In genomic region chr13:49669735-49670309, GRCh38 we compare ENCODE assay signal across 8 cellular contexts. TPM values are rescaled to one million over a fixed set of nuclear protein-coding genes. Genes with fewer than 3 reads are reported as not detected.
A peak's percentile ranks its signal among the peaks of the same experiment; 100 is the strongest.
DNase-seq lines count a peak whose midpoint lies in the region; ATAC-seq and TF ChIP-seq lines count a peak whose summit lies in the region.

No MANE protein-coding gene starts in this region.

- no peak overlapping the region for H3K4me3 ChIP-seq in CD8-positive, alpha-beta T cell (ENCODE audit: low read depth, low read length)

- peaks cover 22% of the 10 kb centered on the region for H3K36me3 Mint-ChIP-seq in CD8-positive, alpha-beta T cell

- H3K27ac ChIP-seq in CD8-positive, alpha-beta T cell (ENCODE audit: low read depth, low read length) = no peak overlapping the region

- H3K4me1 Mint-ChIP-seq in CD8-positive, alpha-beta T cell (ENCODE audit: low read depth) = no peaks in the 10 kb centered on the region

- H3K36me3 ChIP-seq in CD8-positive, alpha-beta T cell (ENCODE audit: insufficient read depth, low read length) = peaks cover 8% of the 10 kb centered on the region

- peak in 3 of 7 experiments; percentile 15 to 28 (median 16) for DNase-seq in CD8-positive, alpha-beta T cell
- DNase-seq in NCI-H1694 treated with DMSO at 0.1 percent for 48 hours (lab: John Stamatoyannopoulos, UW) (peak; percentile 48), fibroblast of the conjunctiva (ENCODE audit: low read depth) (peak; percentile 61), occipital lobe (lab: John Stamatoyannopoulos, UW) (peak; percentile 24), T-helper 9 cell (no peak)
- DNase-seq in activated CD4-positive, alpha-beta T cell treated with anti-CD3 and anti-CD28 coated beads for 4 hours = peak; percentile 8 to 17

- H3K27me3 Mint-ChIP-seq in CD8-positive, alpha-beta T cell (ENCODE audit: low read depth) = no peaks in the 10 kb centered on the region

- peak; percentile 52 for ATAC-seq in CD8-positive, alpha-beta T cell
- peak; percentile 57 for ATAC-seq in GM19463 (IDR thresholded peaks at IDR 0.05; ENCODE audit: unreplicated experiment)
- no peak for ATAC-seq in HG02938 (IDR thresholded peaks at IDR 0.05; ENCODE audit: unreplicated experiment)

- no peak overlapping the region for H3K4me3 Mint-ChIP-seq in CD8-positive, alpha-beta T cell

- H3K9me3 Mint-ChIP-seq in CD8-positive, alpha-beta T cell = no peaks in the 10 kb centered on the region

- POLR2A ChIA-PET in CD8-positive, alpha-beta T cell (lab: Charles Lee) = interaction anchor here (1.6 kb wide), 1 partner anchor 12 kb away, joined by 3 read pairs; no protein-coding TSS in a partner anchor

- H3K27ac Mint-ChIP-seq in CD8-positive, alpha-beta T cell = no peak overlapping the region

- no peaks in the 10 kb centered on the region for H3K4me1 ChIP-seq in CD8-positive, alpha-beta T cell (ENCODE audit: insufficient read depth, low read length)

- no peaks in the 10 kb centered on the region for H3K27me3 ChIP-seq in CD8-positive, alpha-beta T cell (ENCODE audit: insufficient read depth, low read length)

- H3K9me3 ChIP-seq in CD8-positive, alpha-beta T cell (ENCODE audit: low read length) = no peaks in the 10 kb centered on the region

- peak; percentile 46 for TF ChIP-seq CTCF in CD8-positive, alpha-beta T cell (IDR thresholded peaks at IDR 0.05)

- intact Hi-C loops in CD8-positive, alpha-beta T cell (cut with DNase I, micrococcal nuclease) = loop anchor here (1.0 to 2.0 kb wide), 4 partner anchors 178 to 1401 kb away; no protein-coding TSS in a partner anchor

- CTCF ChIA-PET in CD8-positive, alpha-beta T cell (lab: Charles Lee) = interaction anchor here (0.6 to 2.0 kb wide), 10 partner anchors 9 to 399 kb away, joined by 3 to 6 read pairs (median 4); partner anchors contain the start of gene EBPL

RNA-seq across cellular contexts. Expression of gene EBPL, which starts 21.5 kb away (rescaled TPM):
- total RNA-seq in CD8-positive, alpha-beta T cell = 10 to 100 TPM in 1 of 2 experiments, 1 to 10 TPM in 1; 9.5 to 10.7 TPM
- 40.4 TPM for total RNA-seq in occipital lobe

RNA-seq across cellular contexts. Expression of gene ARL11, which starts 41.5 kb away (rescaled TPM):
- 1 to 10 TPM in 1 of 2 experiments, under 1 TPM in 1; 0.08 to 1.0 TPM for total RNA-seq in CD8-positive, alpha-beta T cell
- 0.31 TPM for total RNA-seq in occipital lobe
